ENCODE assay signal across 12 cellular contexts in genomic region chr1:179091691-179092165, GRCh38. TPM values are rescaled to one million over a fixed set of nuclear protein-coding genes. Genes with fewer than 3 reads are reported as not detected.
A peak's percentile ranks its signal among the peaks of the same experiment; 100 is the strongest.
DNase-seq lines count a peak whose midpoint lies in the region; ATAC-seq lines count a peak whose summit lies in the region.
"Had no signal": no experiment of that assay in that cellular context is flagged by ENCODE, and none has a peak within 500 bp of the region (broad histone marks: within the 10 kb centered on the region; RNA-seq: fewer than 3 reads in every experiment).

No MANE protein-coding gene starts in this region.

- H3K27ac ChIP-seq in subcutaneous abdominal adipose tissue (ENCODE audit: low read depth, low read length) = peak overlapping the region; percentile 38

- H3K9me3 ChIP-seq in subcutaneous abdominal adipose tissue (ENCODE audit: control insufficient read depth in 5 of 5, low read length in 5 of 5) = no peaks in the 10 kb centered on the region

- peaks cover 9 to 56% (median 46%) of the 10 kb centered on the region in 5 donors for H3K4me1 ChIP-seq in subcutaneous abdominal adipose tissue (ENCODE audit: control insufficient read depth in 5 of 5, insufficient read depth in 5 of 5, low read length in 5 of 5)

- no peaks in the 10 kb centered on the region for H3K4me1 Mint-ChIP-seq in activated CD4-positive, alpha-beta memory T cell treated with anti-CD3 and anti-CD28 coated beads for 36 hours (ENCODE audit: low read depth)
- H3K4me1 Mint-ChIP-seq in naive thymus-derived CD8-positive, alpha-beta T cell = peaks cover 0 to 13% (median 6%) of the 10 kb centered on the region in 4 donors

- peaks cover 3 to 75% (median 50%) of the 10 kb centered on the region in 5 donors for H3K36me3 ChIP-seq in subcutaneous abdominal adipose tissue (ENCODE audit: control insufficient read depth in 5 of 5, insufficient read depth in 5 of 5, low read length in 5 of 5)

- peak overlapping the region in 1 of 5 donors; percentile 32 for H3K4me3 ChIP-seq in subcutaneous abdominal adipose tissue (ENCODE audit: low read depth in 1 of 5, low read length in 5 of 5)

- intact Hi-C loops in activated CD4-positive, alpha-beta memory T cell treated with anti-CD3 and anti-CD28 coated beads for 36 hours (cut with micrococcal nuclease) = no loop called here
- intact Hi-C loops in left ventricle myocardium superior (cut with micrococcal nuclease) = no loop called here

- H3K27me3 ChIP-seq in subcutaneous abdominal adipose tissue (ENCODE audit: control insufficient read depth in 5 of 5, insufficient read depth in 4 of 5, low read length in 5 of 5) = no peaks in the 10 kb centered on the region

- CTCF ChIA-PET in activated CD4-positive, alpha-beta memory T cell treated with anti-CD3 and anti-CD28 coated beads for 36 hours (lab: Charles Lee) = no interaction called here

- H3K27me3 Mint-ChIP-seq in activated CD4-positive, alpha-beta memory T cell treated with anti-CD3 and anti-CD28 coated beads for 36 hours = no peaks in the 10 kb centered on the region
- no peaks in the 10 kb centered on the region for H3K27me3 Mint-ChIP-seq in naive thymus-derived CD8-positive, alpha-beta T cell

- POLR2A ChIA-PET in activated CD4-positive, alpha-beta memory T cell treated with anti-CD3 and anti-CD28 coated beads for 36 hours (lab: Charles Lee) = interaction anchor here (0.6 kb wide), 1 partner anchor 10 kb away, joined by 3 read pairs; no protein-coding TSS in a partner anchor
- POLR2A ChIA-PET in naive thymus-derived CD8-positive, alpha-beta T cell (lab: Charles Lee) = no interaction called here

- H3K9me3 Mint-ChIP-seq in activated CD4-positive, alpha-beta memory T cell treated with anti-CD3 and anti-CD28 coated beads for 36 hours = no peaks in the 10 kb centered on the region
- H3K9me3 Mint-ChIP-seq in naive thymus-derived CD8-positive, alpha-beta T cell = no peaks in the 10 kb centered on the region
- H3K9me3 Mint-ChIP-seq: nephron had no signal

- H3K36me3 Mint-ChIP-seq in activated CD4-positive, alpha-beta memory T cell treated with anti-CD3 and anti-CD28 coated beads for 36 hours = peaks cover 16% of the 10 kb centered on the region
- peaks cover 2 to 69% (median 3%) of the 10 kb centered on the region in 3 donors for H3K36me3 Mint-ChIP-seq in naive thymus-derived CD8-positive, alpha-beta T cell

- no peak overlapping the region for H3K4me3 Mint-ChIP-seq in activated CD4-positive, alpha-beta memory T cell treated with anti-CD3 and anti-CD28 coated beads for 36 hours
- H3K4me3 Mint-ChIP-seq in naive thymus-derived CD8-positive, alpha-beta T cell = no peak overlapping the region
- H3K4me3 Mint-ChIP-seq: nephron had no signal

- H3K27ac Mint-ChIP-seq in activated CD4-positive, alpha-beta memory T cell treated with anti-CD3 and anti-CD28 coated beads for 36 hours = peak overlapping the region; percentile 23
- H3K27ac Mint-ChIP-seq in naive thymus-derived CD8-positive, alpha-beta T cell = peak overlapping the region in 3 of 10 donors; percentile 22 to 79 (median 76)

- peak; percentile 87 for ATAC-seq in left ventricle myocardium superior
- ATAC-seq in HG03521 (IDR thresholded peaks at IDR 0.05; ENCODE audit: unreplicated experiment) = no peak
- ATAC-seq in naive thymus-derived CD8-positive, alpha-beta T cell = no peak
- no peak for ATAC-seq in HG03354 (IDR thresholded peaks at IDR 0.05; ENCODE audit: poor library complexity, severe bottlenecking, unreplicated experiment)

- H3K9ac ChIP-seq in subcutaneous abdominal adipose tissue (ENCODE audit: low read length in 5 of 5) = peak overlapping the region in 1 of 5 donors; percentile 7

- DNase-seq in NCI-H2107 treated with DMSO at 0.1 percent for 48 hours (lab: John Stamatoyannopoulos, UW; ENCODE audit: unreplicated experiment) (peak; percentile 29), NCI-H2107 (lab: John Stamatoyannopoulos, UW) (no peak), left ventricle myocardium superior (peak; percentile 77)
- DNase-seq in activated CD4-positive, alpha-beta memory T cell treated with anti-CD3 and anti-CD28 coated beads for 36 hours = no peak
- DNase-seq in naive thymus-derived CD8-positive, alpha-beta T cell = no peak
- DNase-seq: ACHN; activated CD4-positive, alpha-beta T cell treated with anti-CD3 and anti-CD28 coated beads, Interleukin-2, amount 50 U/mL, for 1 hour; NCI-H748 treated with DMSO at 0.1 percent for 48 hours had no signal

RNA-seq across cellular contexts. Expression of gene TOR3A, which starts 9.9 kb away (rescaled TPM):
- total RNA-seq in activated CD4-positive, alpha-beta memory T cell treated with anti-CD3 and anti-CD28 coated beads for 36 hours = 10 to 100 TPM; 35.7 to 36.7 TPM
- 8.7 TPM for total RNA-seq in left ventricle myocardium superior
- total RNA-seq in naive thymus-derived CD8-positive, alpha-beta T cell = 10 to 100 TPM; 21.5 to 25.1 TPM
- 10 to 100 TPM; 27.6 to 40.5 (median 29.4) TPM for polyA plus RNA-seq in naive thymus-derived CD8-positive, alpha-beta T cell

Comparison
In these comparisons a context has a peak if more than half of its experiments do, and no peak if none do; other contexts are left out.
1. DNase-seq: peak in NCI-H2107 treated with DMSO at 0.1 percent for 48 hours (single experiment) and left ventricle myocardium superior (single experiment); none in NCI-H2107 (single experiment), activated CD4-positive, alpha-beta memory T cell treated with anti-CD3 and anti-CD28 coated beads for 36 hours (single experiment) and naive thymus-derived CD8-positive, alpha-beta T cell (0 of 10).